ENCODE assay signal across 8 cellular contexts in the genomic region with DNA sequence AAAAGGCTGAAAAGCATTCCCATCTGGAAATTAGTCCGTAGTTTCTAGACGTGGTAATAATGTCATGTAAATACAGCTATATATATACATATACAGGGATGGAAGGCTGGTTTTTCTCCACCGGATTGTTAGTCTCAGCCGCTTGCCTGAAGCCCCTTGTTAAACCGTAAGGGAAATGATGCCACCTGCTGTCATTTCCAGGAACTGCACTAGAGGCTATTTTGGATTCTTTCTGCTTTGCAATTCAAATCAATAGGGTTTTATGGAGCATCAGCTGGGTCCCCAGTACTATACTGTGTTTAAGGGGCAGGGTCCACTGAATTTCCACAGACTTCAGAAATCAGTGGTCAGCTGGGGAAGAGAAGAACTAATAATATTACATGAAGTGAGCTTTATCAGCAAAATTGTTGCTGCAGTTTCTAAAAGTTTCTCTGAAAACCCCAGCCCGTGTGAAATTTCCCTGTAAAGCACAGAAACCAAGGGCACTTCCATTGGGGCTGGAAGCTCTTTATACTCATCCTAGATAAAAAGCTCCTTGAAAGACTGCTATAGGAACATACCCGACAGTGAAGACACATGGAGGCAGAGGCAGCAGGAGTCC.
A peak's percentile ranks its signal among the peaks of the same experiment; 100 is the strongest.
DNase-seq lines count a peak whose midpoint lies in the region; ATAC-seq and TF ChIP-seq lines count a peak whose summit lies in the region.

No MANE protein-coding gene starts in this region.

- DNase-seq in ELR (ENCODE audit: low read depth), result peak; percentile 84
- DNase-seq in NCI-H2227 treated with DMSO at 0.1 percent for 48 hours (lab: John Stamatoyannopoulos, UW), result peak; percentile 81
- peak; percentile 38 to 78 (median 60) for DNase-seq in activated CD4-positive, CD25-positive, alpha-beta regulatory T cell (lab: John Stamatoyannopoulos, UW)
- DNase-seq in cardiac fibroblast (ENCODE audit: low read depth in 2 of 2), result peak; percentile 88 to 91
- peak; percentile 74 for DNase-seq in kidney tubule cell (ENCODE audit: low spot score)
- DNase-seq in stimulated activated CD4-positive, alpha-beta T cell treated with anti-CD3 and anti-CD28 coated beads, Interleukin-4, amount 100 ng/mL, for 24 hours, result peak; percentile 89
- DNase-seq in cortex of kidney (lab: John Stamatoyannopoulos, UW), result no peak

- peak; percentile 65 for ATAC-seq in HG02763 (IDR thresholded peaks at IDR 0.05; ENCODE audit: unreplicated experiment)

- TF ChIP-seq CTCF in cardiac fibroblast (IDR thresholded peaks at IDR 0.05; ENCODE audit: low read depth, low read length), result peak; percentile 92

- H3K4me3 ChIP-seq in cardiac fibroblast (replicated peaks in 1 of 2; ENCODE audit: low read depth in 2 of 2, low read length in 2 of 2), result no peak overlapping the region
